ENCODE assay signal across 8 cellular contexts in genomic region chr12:52949413-52950331, GRCh38. TPM values are rescaled to one million over a fixed set of nuclear protein-coding genes. Genes with fewer than 3 reads are reported as not detected.
DNase-seq lines count a peak whose midpoint lies in the region; ATAC-seq and TF ChIP-seq lines count a peak whose summit lies in the region.

No MANE protein-coding gene starts in this region.

- no peaks in the 10 kb centered on the region for H3K9me3 ChIP-seq in right lobe of liver
- no peaks in the 10 kb centered on the region for H3K9me3 ChIP-seq in uterus

- no peaks in the 10 kb centered on the region for H3K9me3 Mint-ChIP-seq in T-helper 2 cell treated with Interferon-gamma antibody and Interleukin-4, amounts not matched to agents 5 μg/mL and 100 μg/mL, for 36 hours

- WGBS in right lobe of liver (ENCODE audit: insufficient coverage, low coverage, low lambda C conversion rate, missing lambda C conversion rate): 15% methylated on average over 13 of the region's 13 CpGs

- H3K36me3 Mint-ChIP-seq in T-helper 2 cell treated with Interferon-gamma antibody and Interleukin-4, amounts not matched to agents 5 μg/mL and 100 μg/mL, for 36 hours (ENCODE audit: low read depth): no peaks in the 10 kb centered on the region

- no peaks in the 10 kb centered on the region for H3K27me3 ChIP-seq in right lobe of liver
- no peaks in the 10 kb centered on the region for H3K27me3 ChIP-seq in uterus

- peak overlapping the region; percentile 34 for H3K4me3 Mint-ChIP-seq in T-helper 2 cell treated with Interferon-gamma antibody and Interleukin-4, amounts not matched to agents 5 μg/mL and 100 μg/mL, for 36 hours

- peaks cover 15% of the 10 kb centered on the region for H3K27me3 Mint-ChIP-seq in T-helper 2 cell treated with Interferon-gamma antibody and Interleukin-4, amounts not matched to agents 5 μg/mL and 100 μg/mL, for 36 hours (ENCODE audit: low read depth)

- ATAC-seq in right lobe of liver: peak; percentile 38 to 62 (median 48)
- no peak for ATAC-seq in HG02588 (IDR thresholded peaks at IDR 0.05; ENCODE audit: unreplicated experiment)
- ATAC-seq in activated CD4-positive, CD25-positive, alpha-beta regulatory T cell treated with anti-CD3 and anti-CD28 coated beads, Interleukin-2, amount 50 U/mL, for 24 hours: no peak

- no peak overlapping the region for H3K27ac Mint-ChIP-seq in T-helper 2 cell treated with Interferon-gamma antibody and Interleukin-4, amounts not matched to agents 5 μg/mL and 100 μg/mL, for 36 hours

- H3K4me1 Mint-ChIP-seq in T-helper 2 cell treated with Interferon-gamma antibody and Interleukin-4, amounts not matched to agents 5 μg/mL and 100 μg/mL, for 36 hours (ENCODE audit: low read depth): peaks cover 1% of the 10 kb centered on the region

- peak overlapping the region; percentile 82 to 94 (median 85) for H3K27ac ChIP-seq in right lobe of liver
- H3K27ac ChIP-seq in uterus: peak overlapping the region; percentile 30 to 31

- intact Hi-C loops in right lobe of liver (cut with DNase I): no loop called here
- intact Hi-C loops in uterus (cut with DNase I; ENCODE audit: low total_unique reads): no loop called here

- H3K4me1 ChIP-seq in right lobe of liver: peaks cover 0 to 48% (median 18%) of the 10 kb centered on the region in 4 donors
- H3K4me1 ChIP-seq in uterus: no peaks in the 10 kb centered on the region

- TF ChIP-seq CTCF in choroid plexus epithelial cell (conservative IDR thresholded peaks at IDR 0.05; ENCODE audit: low read depth, low read length) (no peak), right lobe of liver (IDR thresholded peaks at IDR 0.05) (no peak), uterus (IDR thresholded peaks at IDR 0.05) (no peak)

- TF ChIP-seq POLR2A in right lobe of liver (IDR thresholded peaks at IDR 0.05): peak; percentile 71
- TF ChIP-seq POLR2A in uterus (IDR thresholded peaks at IDR 0.05): peak in 1 of 2 donors; percentile 39

- peaks cover 0 to 30% (median 20%) of the 10 kb centered on the region in 4 donors for H3K36me3 ChIP-seq in right lobe of liver
- no peaks in the 10 kb centered on the region for H3K36me3 ChIP-seq in uterus

- DNase-seq in T-helper 2 cell treated with Interferon-gamma antibody and Interleukin-4, amounts not matched to agents 5 μg/mL and 100 μg/mL, for 36 hours (ENCODE audit: low spot score): no peak
- DNase-seq in T-helper 2 cell: no peak
- DNase-seq in NCI-H748 (lab: John Stamatoyannopoulos, UW; ENCODE audit: unreplicated experiment): peak; percentile 84
- DNase-seq in choroid plexus epithelial cell (ENCODE audit: low read depth): peak; percentile 95
- peak in 2 of 3 donors; percentile 48 to 71 for DNase-seq in right lobe of liver
- peak in 1 of 2 donors; percentile 26 for DNase-seq in uterus

- H3K4me3 ChIP-seq in choroid plexus epithelial cell (ENCODE audit: low read depth, low read length) (peak overlapping the region; percentile 89), right lobe of liver (peak overlapping the region; percentile 80 to 90 (median 87)), uterus (peak overlapping the region; percentile 29 to 50)

RNA-seq across cellular contexts. Expression of gene KRT18, which starts 0.8 kb away (rescaled TPM):
- total RNA-seq in right lobe of liver (1,000 to 10,000 TPM in 2 of 6 experiments, 100 to 1,000 TPM in 4; 148 to 1,377 (median 478) TPM), uterus (10 to 100 TPM in 3 of 4 donors, 1 to 10 TPM in 1; 2.6 to 69.2 (median 17.8) TPM)

RNA-seq across cellular contexts. Expression of gene KRT8, which starts 44.8 kb away (rescaled TPM):
- total RNA-seq in right lobe of liver: 1,000 to 10,000 TPM in 1 of 6 experiments, 100 to 1,000 TPM in 5; 149 to 1,003 (median 436) TPM
- 10 to 100 TPM in 3 of 4 donors, 1 to 10 TPM in 1; 9.1 to 46.2 (median 36.5) TPM for total RNA-seq in uterus

RNA-seq across cellular contexts. Expression of gene EIF4B, which starts 56.6 kb away (rescaled TPM):
- total RNA-seq in right lobe of liver (100 to 1,000 TPM; 143 to 270 (median 180) TPM), uterus (1,000 to 10,000 TPM in 1 of 4 donors, 100 to 1,000 TPM in 3; 388 to 1,076 (median 585) TPM)

Comparison
In these comparisons a context has a peak if more than half of its experiments do, and no peak if none do; other contexts are left out.
1. DNase-seq: peak in NCI-H748 (single experiment), choroid plexus epithelial cell (single experiment) and right lobe of liver (2 of 3); none in T-helper 2 cell treated with Interferon-gamma antibody and Interleukin-4, amounts not matched to agents 5 μg/mL and 100 μg/mL, for 36 hours (single experiment) and T-helper 2 cell (0 of 5).
2. ATAC-seq: peak in right lobe of liver (4 of 4); none in HG02588 (single experiment) and activated CD4-positive, CD25-positive, alpha-beta regulatory T cell treated with anti-CD3 and anti-CD28 coated beads, Interleukin-2, amount 50 U/mL, for 24 hours (0 of 2).
3. Peak in every context shown above with its lines, with median percentiles within 50 percentile points of each other: H3K4me3 ChIP-seq.